Comparison of ENCODE assay signal across 1 cellular context in genomic region chr1:116877369-116877768, GRCh38.
TF ChIP-seq lines count a peak whose summit lies in the region.

No MANE protein-coding gene starts in this region.

TF ChIP-seq in H1, 55 proteins besides CTCF, POLR2A, EP300 and RAD21 (continued from another document):
- TF ChIP-seq TAF7 (optimal IDR thresholded peaks at IDR 0.05; ENCODE audit: borderline replicate concordance, low read depth, low read length) (no peak), CHD7 (IDR thresholded peaks at IDR 0.05; ENCODE audit: insufficient replicate concordance, low read length) (no peak), GABPA (IDR thresholded peaks at IDR 0.05; ENCODE audit: borderline replicate concordance, insufficient read depth, low read length) (no peak), MAFK (IDR thresholded peaks at IDR 0.05; ENCODE audit: low read depth, low read length) (no peak), HDAC6 (IDR thresholded peaks at IDR 0.05; ENCODE audit: low read depth, low read length) (no peak), TCF12 (IDR thresholded peaks at IDR 0.05; ENCODE audit: low read depth, low read length) (no peak), KDM4A (IDR thresholded peaks at IDR 0.05; ENCODE audit: low read depth, low read length, severe bottlenecking) (no peak)
